In the genomic region with DNA sequence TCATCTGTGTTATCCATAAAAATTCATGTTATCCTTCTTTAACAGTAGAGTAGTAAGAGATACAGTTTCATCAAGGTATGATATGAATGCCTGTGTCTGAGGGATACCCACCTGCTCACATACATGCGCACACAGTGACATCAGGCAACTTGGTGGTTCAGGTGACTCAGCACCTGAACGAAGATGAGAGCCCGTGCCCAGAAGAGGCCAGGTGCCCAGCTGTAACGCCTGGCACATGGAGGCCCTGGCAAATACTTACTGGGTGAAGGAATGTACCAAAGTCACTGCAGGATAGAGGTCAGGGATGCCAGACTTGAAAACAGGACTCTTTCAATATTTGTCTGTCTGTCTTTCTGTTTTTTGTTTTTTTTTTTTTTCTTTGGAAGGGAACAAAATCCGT, we compare ENCODE assay signal across 16 cellular contexts.
A peak's percentile ranks its signal among the peaks of the same experiment; 100 is the strongest.
DNase-seq lines count a peak whose midpoint lies in the region; ATAC-seq and TF ChIP-seq lines count a peak whose summit lies in the region.
"Had no signal": no experiment of that assay in that cellular context is flagged by ENCODE, and none has a peak within 500 bp of the region (broad histone marks: within the 10 kb centered on the region; RNA-seq: fewer than 3 reads in every experiment).

No MANE protein-coding gene starts in this region.

- no peak for ATAC-seq in stimulated activated effector memory CD8-positive, alpha-beta T cell treated with anti-CD3 and anti-CD28 coated beads, Interleukin-12 subunit alpha, Interleukin-12 subunit beta, amount 100 ng/mL, for 72 hours

- H3K27me3 Mint-ChIP-seq in endothelial cell (ENCODE audit: unreplicated experiment) (peaks cover 14% of the 10 kb centered on the region), neural progenitor cell (ENCODE audit: insufficient read depth, low read depth) (no peaks in the 10 kb centered on the region)

- H3K27ac Mint-ChIP-seq in endothelial cell (ENCODE audit: unreplicated experiment) (no peak overlapping the region), neural progenitor cell (no peak overlapping the region)
- peak overlapping the region; percentile 63 for H3K27ac Mint-ChIP-seq in stimulated activated effector memory CD8-positive, alpha-beta T cell treated with anti-CD3 and anti-CD28 coated beads, Interleukin-12 subunit alpha, Interleukin-12 subunit beta, amount 100 ng/mL, for 72 hours

- H3K27me3 ChIP-seq in neural progenitor cell = no peaks in the 10 kb centered on the region

- peak; percentile 58 for DNase-seq in NCI-H510A treated with DMSO at 0.1 percent for 48 hours (lab: John Stamatoyannopoulos, UW)
- no peak for DNase-seq in NCI-H510A (lab: John Stamatoyannopoulos, UW)
- DNase-seq in NCI-H2029 (lab: John Stamatoyannopoulos, UW) = peak; percentile 54
- no peak for DNase-seq in endothelial cell (ENCODE audit: low spot score)
- no peak for DNase-seq in stimulated activated effector memory CD8-positive, alpha-beta T cell treated with anti-CD3 and anti-CD28 coated beads, Interleukin-12 subunit alpha, Interleukin-12 subunit beta, amount 100 ng/mL, for 72 hours (ENCODE audit: low spot score in 2 of 2)
- DNase-seq in NCI-H2081 (lab: John Stamatoyannopoulos, UW) = no peak
- DNase-seq in neural progenitor cell (ENCODE audit: low spot score) = no peak
- DNase-seq: AML-193, Calu3, KG1, NCI-H1092 treated with DMSO at 0.1 percent for 48 hours, NCI-H1694, NCI-H446, NCI-H82, SHP77 had no signal

- H3K9me3 ChIP-seq in neural progenitor cell (ENCODE audit: low read depth) = no peaks in the 10 kb centered on the region

- H3K79me2 ChIP-seq in neural progenitor cell (ENCODE audit: low read depth) = no peaks in the 10 kb centered on the region

- H3K4me1 ChIP-seq in neural progenitor cell = no peaks in the 10 kb centered on the region

- no peak overlapping the region for H3K27ac ChIP-seq in neural progenitor cell
- H3K27ac ChIP-seq: HL-60 had no signal

- H3K4me2 ChIP-seq in neural progenitor cell = no peak overlapping the region

- no peaks in the 10 kb centered on the region for H3F3A ChIP-seq in neural progenitor cell (ENCODE audit: low read depth)

- H3K9me3 Mint-ChIP-seq in endothelial cell (ENCODE audit: unreplicated experiment) (peaks cover 4% of the 10 kb centered on the region), neural progenitor cell (no peaks in the 10 kb centered on the region)
- H3K9me3 Mint-ChIP-seq in stimulated activated effector memory CD8-positive, alpha-beta T cell treated with anti-CD3 and anti-CD28 coated beads, Interleukin-12 subunit alpha, Interleukin-12 subunit beta, amount 100 ng/mL, for 72 hours = no peaks in the 10 kb centered on the region

- no peak overlapping the region for H2AFZ ChIP-seq in neural progenitor cell (replicated peaks)

- no peak overlapping the region for H3K9ac ChIP-seq in neural progenitor cell

- H3K4me1 Mint-ChIP-seq in endothelial cell (ENCODE audit: unreplicated experiment) = peaks cover 19% of the 10 kb centered on the region
- H3K4me1 Mint-ChIP-seq in stimulated activated effector memory CD8-positive, alpha-beta T cell treated with anti-CD3 and anti-CD28 coated beads, Interleukin-12 subunit alpha, Interleukin-12 subunit beta, amount 100 ng/mL, for 72 hours = peaks cover 20% of the 10 kb centered on the region
- H3K4me1 Mint-ChIP-seq in neural progenitor cell = peaks cover 8% of the 10 kb centered on the region

- H3K36me3 Mint-ChIP-seq in endothelial cell (ENCODE audit: low read depth, unreplicated experiment) (peaks cover 36% of the 10 kb centered on the region), neural progenitor cell (peaks cover 18% of the 10 kb centered on the region)
- peaks cover 36% of the 10 kb centered on the region for H3K36me3 Mint-ChIP-seq in stimulated activated effector memory CD8-positive, alpha-beta T cell treated with anti-CD3 and anti-CD28 coated beads, Interleukin-12 subunit alpha, Interleukin-12 subunit beta, amount 100 ng/mL, for 72 hours

- no peaks in the 10 kb centered on the region for H4K20me1 ChIP-seq in neural progenitor cell (ENCODE audit: low read depth)

- peak overlapping the region; percentile 13 for H3K4me3 Mint-ChIP-seq in endothelial cell (ENCODE audit: unreplicated experiment)
- H3K4me3 Mint-ChIP-seq in stimulated activated effector memory CD8-positive, alpha-beta T cell treated with anti-CD3 and anti-CD28 coated beads, Interleukin-12 subunit alpha, Interleukin-12 subunit beta, amount 100 ng/mL, for 72 hours = no peak overlapping the region
- no peak overlapping the region for H3K4me3 Mint-ChIP-seq in neural progenitor cell

- H3K36me3 ChIP-seq in neural progenitor cell = no peaks in the 10 kb centered on the region

- H3K4me3 ChIP-seq in neural progenitor cell = no peak overlapping the region

- TF ChIP-seq CTCF in endothelial cell (IDR thresholded peaks at IDR 0.05; ENCODE audit: unreplicated experiment) (no peak), neural progenitor cell (IDR thresholded peaks at IDR 0.05) (no peak)

Comparison
In these comparisons a context has a peak if more than half of its experiments do, and no peak if none do; other contexts are left out.
1. DNase-seq: peak in NCI-H510A treated with DMSO at 0.1 percent for 48 hours (single experiment) and NCI-H2029 (single experiment); none in NCI-H510A (single experiment), endothelial cell (single experiment), stimulated activated effector memory CD8-positive, alpha-beta T cell treated with anti-CD3 and anti-CD28 coated beads, Interleukin-12 subunit alpha, Interleukin-12 subunit beta, amount 100 ng/mL, for 72 hours (0 of 2), NCI-H2081 (0 of 2) and neural progenitor cell (single experiment).